ENCODE assay signal across 9 cellular contexts in the genomic region with DNA sequence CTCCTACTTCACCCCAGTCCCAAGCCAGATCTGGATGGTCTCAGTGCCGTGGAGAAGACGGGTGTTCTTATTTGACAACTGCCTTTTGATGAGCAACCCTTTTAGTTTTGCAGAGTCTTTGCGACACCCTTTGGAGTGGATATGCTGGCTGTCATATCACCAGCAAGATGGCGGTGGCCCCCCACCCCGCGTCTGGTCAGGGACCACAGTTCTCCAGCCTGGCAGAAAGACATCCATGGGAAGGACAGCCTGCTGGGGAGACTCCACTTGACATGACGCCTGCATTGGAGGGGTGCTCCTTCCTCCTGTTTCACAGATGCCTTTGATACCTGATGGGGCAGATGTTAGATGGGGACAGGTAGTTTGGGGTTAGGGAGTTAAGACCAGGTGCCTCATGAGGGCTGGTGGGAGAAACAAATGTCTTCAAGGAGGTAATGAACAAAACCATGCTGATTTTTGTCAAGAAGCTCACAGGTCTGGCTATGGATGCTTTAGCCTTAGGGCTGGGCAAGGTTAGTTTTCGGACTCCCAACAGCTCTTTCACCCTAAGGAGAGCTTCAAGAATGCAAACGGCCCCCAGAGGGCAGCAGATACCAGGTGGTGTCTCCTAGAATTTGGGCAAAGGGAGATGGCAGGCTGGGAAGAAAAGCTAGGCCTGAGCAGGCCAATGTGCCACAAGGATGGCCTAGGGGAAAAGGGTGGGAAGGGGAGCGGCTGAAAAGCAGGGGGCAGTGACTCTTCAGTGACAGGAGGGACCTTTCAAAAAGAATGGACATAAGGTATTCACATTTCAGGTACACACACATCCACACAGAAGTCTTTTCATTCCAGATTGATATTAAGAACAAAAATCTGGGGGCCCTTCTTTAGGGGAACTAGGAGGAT.
DNase-seq lines count a peak whose midpoint lies in the region; ATAC-seq and TF ChIP-seq lines count a peak whose summit lies in the region.
"Had no signal": no experiment of that assay in that cellular context is flagged by ENCODE, and none has a peak within 500 bp of the region (broad histone marks: within the 10 kb centered on the region; RNA-seq: fewer than 3 reads in every experiment).

No MANE protein-coding gene starts in this region.

- H3K9me3 ChIP-seq in esophagus squamous epithelium (no peaks in the 10 kb centered on the region), ovary (no peaks in the 10 kb centered on the region)

- no peak overlapping the region for H3K27ac ChIP-seq in esophagus squamous epithelium
- no peak overlapping the region for H3K27ac ChIP-seq in ovary

- TF ChIP-seq EP300 in ovary (IDR thresholded peaks at IDR 0.05) = no peak

- H3K4me1 ChIP-seq in esophagus squamous epithelium (no peaks in the 10 kb centered on the region), ovary (ENCODE audit: insufficient read depth) (no peaks in the 10 kb centered on the region)

- H3K4me3 ChIP-seq in esophagus squamous epithelium (no peak overlapping the region), ovary (no peak overlapping the region)

- 75 to 84% methylated on average over 6 to 8 of the region's 10 CpGs for WGBS in esophagus squamous epithelium, 2 donors
- WGBS in ovary, 3 donors = 88 to 90% (median 90%) methylated on average over 10 of the region's 10 CpGs

- TF ChIP-seq POLR2A in esophagus squamous epithelium (IDR thresholded peaks at IDR 0.05) (no peak), ovary (IDR thresholded peaks at IDR 0.05) (no peak)

- intact Hi-C loops in esophagus squamous epithelium (cut with DNase I) (no loop called here), ovary (cut with DNase I) (loop anchor here in 2 of 4 donors (10.0 kb wide), 2 partner anchors 124 to 386 kb away; no protein-coding TSS in a partner anchor)

- ATAC-seq in activated CD4-positive, CD25-positive, alpha-beta regulatory T cell treated with anti-CD3 and anti-CD28 coated beads, Interleukin-2, amount 50 U/mL, for 24 hours = no peak
- ATAC-seq in GM19023 (IDR thresholded peaks at IDR 0.05; ENCODE audit: unreplicated experiment) = no peak

- H3K36me3 ChIP-seq in esophagus squamous epithelium (peaks cover 10 to 92% (median 18%) of the 10 kb centered on the region in 3 donors), ovary (no peaks in the 10 kb centered on the region)

- no peaks in the 10 kb centered on the region for H3K27me3 ChIP-seq in esophagus squamous epithelium
- no peaks in the 10 kb centered on the region for H3K27me3 ChIP-seq in ovary

- peak in 5 of 6 experiments; percentile 25 to 47 (median 34) for TF ChIP-seq CTCF in esophagus squamous epithelium (IDR thresholded peaks at IDR 0.05)
- no peak for TF ChIP-seq CTCF in ovary (IDR thresholded peaks at IDR 0.05)

- DNase-seq in EL (peak; percentile 54), Kasumi-1 (lab: John Stamatoyannopoulos, UW) (peak; percentile 44 to 74), esophagus squamous epithelium (lab: John Stamatoyannopoulos, UW) (no peak), ovary (peak in 4 of 5 donors; percentile 32 to 66 (median 44)), NCI-H526 treated with DMSO at 0.1 percent for 48 hours (lab: John Stamatoyannopoulos, UW) (no peak)
- peak; percentile 26 to 55 for DNase-seq in activated CD4-positive, alpha-beta T cell treated with anti-CD3 and anti-CD28 coated beads for 4 hours
- DNase-seq: naive B cell had no signal

Comparison
In these comparisons a context has a peak if more than half of its experiments do, and no peak if none do; other contexts are left out.
1. DNase-seq: peak in EL (single experiment), Kasumi-1 (2 of 2), activated CD4-positive, alpha-beta T cell treated with anti-CD3 and anti-CD28 coated beads for 4 hours (2 of 2) and ovary (4 of 5); none in esophagus squamous epithelium (single experiment) and NCI-H526 treated with DMSO at 0.1 percent for 48 hours (single experiment).
2. CTCF ChIP-seq: peak in esophagus squamous epithelium (5 of 6); none in ovary (0 of 3).